In genomic region chr5:86143837-86144236, GRCh38 we compare ENCODE assay signal across 20 cellular contexts.
DNase-seq lines count a peak whose midpoint lies in the region; ATAC-seq and TF ChIP-seq lines count a peak whose summit lies in the region.
"Had no signal": no experiment of that assay in that cellular context is flagged by ENCODE, and none has a peak within 500 bp of the region (broad histone marks: within the 10 kb centered on the region; RNA-seq: fewer than 3 reads in every experiment).

No MANE protein-coding gene starts in this region.

- no peak for TF ChIP-seq POLR2A in sigmoid colon (IDR thresholded peaks at IDR 0.05)

- TF ChIP-seq EP300 in sigmoid colon (IDR thresholded peaks at IDR 0.05) = peak; percentile 28 to 75 (median 59)

- DNase-seq in DMS53 (lab: John Stamatoyannopoulos, UW) (peak; percentile 41), DMS53 treated with DMSO at 0.1 percent for 48 hours (lab: John Stamatoyannopoulos, UW; ENCODE audit: unreplicated experiment) (no peak), NCI-H2029 treated with DMSO at 0.1 percent for 48 hours (lab: John Stamatoyannopoulos, UW) (peak; percentile 87), left ventricle myocardium superior (no peak), sigmoid colon (peak; percentile 84), omental fat pad (ENCODE audit: low spot score) (no peak)
- DNase-seq in activated effector memory CD4-positive, alpha-beta T cell treated with anti-CD3 and anti-CD28 coated beads, Interleukin-2, amount 50 U/mL, for 16 hours = no peak
- DNase-seq: 8988T; activated B cell treated with CpG ODN at 0.5 μM for 24 hours; activated CD4-positive, alpha-beta memory T cell treated with anti-CD3 and anti-CD28 coated beads for 36 hours; AML-193; brain microvascular endothelial cell; kidney glomerular epithelial cell; natural killer cell; NCI-H1092; NCI-H524; SW 1271; testis had no signal

- intact Hi-C loops in left ventricle myocardium superior (cut with micrococcal nuclease) = no loop called here
- intact Hi-C loops in sigmoid colon (cut with DNase I) = loop anchor here (10.0 kb wide), 1 partner anchor 471 kb away; the partner anchor contains the start of gene COX7C

- H3K36me3 ChIP-seq in sigmoid colon = no peaks in the 10 kb centered on the region
- H3K36me3 ChIP-seq: brain microvascular endothelial cell had no signal

- peak overlapping the region; percentile 51 to 73 (median 56) for H3K27ac ChIP-seq in sigmoid colon
- H3K27ac ChIP-seq: brain microvascular endothelial cell, parathyroid adenoma, testis had no signal

- TF ChIP-seq CTCF in sigmoid colon (IDR thresholded peaks at IDR 0.05) (no peak), omental fat pad (IDR thresholded peaks at IDR 0.05) (no peak)

- no peaks in the 10 kb centered on the region for H3K9me3 ChIP-seq in sigmoid colon
- H3K9me3 ChIP-seq: testis had no signal

- peaks cover 0 to 17% (median 9%) of the 10 kb centered on the region in 4 donors for H3K4me1 ChIP-seq in sigmoid colon
- H3K4me1 ChIP-seq: parathyroid adenoma, testis had no signal

- no peak overlapping the region for H3K4me3 ChIP-seq in sigmoid colon
- H3K4me3 ChIP-seq: testis had no signal

- WGBS in sigmoid colon, 2 donors = 9 to 35% methylated on average over 3 of the region's 3 CpGs

- peak; percentile 56 for ATAC-seq in left ventricle myocardium superior
- no peak for ATAC-seq in omental fat pad (ENCODE audit: low FRiP score)
- ATAC-seq in GM19328 (IDR thresholded peaks at IDR 0.05; ENCODE audit: unreplicated experiment) = no peak
- ATAC-seq: natural killer cell had no signal

- no peaks in the 10 kb centered on the region for H3K27me3 ChIP-seq in sigmoid colon
- H3K27me3 ChIP-seq: brain microvascular endothelial cell, testis had no signal

Comparison
In these comparisons a context has a peak if more than half of its experiments do, and no peak if none do; other contexts are left out.
1. DNase-seq: peak in DMS53 (single experiment), NCI-H2029 treated with DMSO at 0.1 percent for 48 hours (single experiment) and sigmoid colon (single experiment); none in DMS53 treated with DMSO at 0.1 percent for 48 hours (single experiment), left ventricle myocardium superior (single experiment), omental fat pad (single experiment) and activated effector memory CD4-positive, alpha-beta T cell treated with anti-CD3 and anti-CD28 coated beads, Interleukin-2, amount 50 U/mL, for 16 hours (single experiment).